Comparison of ENCODE assay signal across 2 cellular contexts in the genomic region with DNA sequence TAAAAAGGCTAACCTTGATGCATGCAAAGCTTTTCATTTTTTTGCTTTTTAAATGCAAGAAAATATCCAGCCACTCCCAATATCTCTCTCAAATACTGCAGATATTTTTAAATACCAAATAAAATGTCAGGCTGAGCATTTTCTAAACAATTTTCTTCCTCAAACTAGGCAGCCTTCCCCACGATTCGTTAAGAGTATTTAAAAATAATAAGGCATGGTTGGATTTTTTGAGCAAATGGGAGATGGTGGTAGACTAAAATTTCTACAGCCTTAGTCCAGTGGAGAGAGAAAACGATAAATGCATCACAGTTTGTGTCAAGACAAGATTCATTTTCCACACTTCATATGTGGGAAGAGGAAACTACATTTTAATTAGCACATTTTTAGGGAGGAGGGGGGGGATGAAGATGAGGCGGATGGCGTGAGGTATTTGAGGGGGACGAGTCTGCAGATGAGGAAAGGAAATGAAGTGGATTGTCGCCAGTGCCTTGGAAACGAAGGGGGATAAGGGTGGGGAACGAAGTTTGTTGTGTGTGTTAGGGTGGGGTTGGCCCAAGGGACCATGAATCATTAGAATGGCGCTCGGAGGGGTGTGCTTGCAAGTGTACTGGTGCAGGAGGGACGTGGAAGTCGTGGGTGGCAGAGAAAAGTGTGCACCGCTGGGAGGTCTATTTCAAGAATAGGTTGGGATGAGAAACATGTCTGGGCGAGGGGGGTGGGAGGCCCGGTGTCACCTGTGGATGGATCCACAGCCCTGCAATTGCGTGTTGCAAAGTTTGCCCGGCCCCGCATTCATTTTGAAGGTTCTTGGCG.
TF ChIP-seq lines count a peak whose summit lies in the region.

No MANE protein-coding gene starts in this region.

TF ChIP-seq in A549, 52 proteins besides CTCF, POLR2A, EP300 and RAD21:
- TF ChIP-seq CBX8 (IDR thresholded peaks at IDR 0.05), result no peak
- TF ChIP-seq KDM5A (IDR thresholded peaks at IDR 0.05), result no peak
- TF ChIP-seq RFX5 (IDR thresholded peaks at IDR 0.05), result no peak
- TF ChIP-seq, protein P1, sequence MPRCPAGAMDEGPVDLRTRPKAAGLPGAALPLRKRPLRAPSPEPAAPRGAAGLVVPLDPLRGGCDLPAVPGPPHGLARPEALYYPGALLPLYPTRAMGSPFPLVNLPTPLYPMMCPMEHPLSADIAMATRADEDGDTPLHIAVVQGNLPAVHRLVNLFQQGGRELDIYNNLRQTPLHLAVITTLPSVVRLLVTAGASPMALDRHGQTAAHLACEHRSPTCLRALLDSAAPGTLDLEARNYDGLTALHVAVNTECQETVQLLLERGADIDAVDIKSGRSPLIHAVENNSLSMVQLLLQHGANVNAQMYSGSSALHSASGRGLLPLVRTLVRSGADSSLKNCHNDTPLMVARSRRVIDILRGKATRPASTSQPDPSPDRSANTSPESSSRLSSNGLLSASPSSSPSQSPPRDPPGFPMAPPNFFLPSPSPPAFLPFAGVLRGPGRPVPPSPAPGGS (IDR thresholded peaks at IDR 0.05), result no peak
- no peak for TF ChIP-seq RARB (CRISPR knock-in tag; IDR thresholded peaks at IDR 0.05)
- no peak for TF ChIP-seq CHD4 (IDR thresholded peaks at IDR 0.05; ENCODE audit: borderline replicate concordance)
- no peak for TF ChIP-seq MAZ (IDR thresholded peaks at IDR 0.05; ENCODE audit: borderline replicate concordance, low read depth, low read length)
- TF ChIP-seq SREBF2 (IDR thresholded peaks at IDR 0.05), result no peak
- no peak for TF ChIP-seq NR3C1 (IDR thresholded peaks at IDR 0.05)
- TF ChIP-seq EHMT2 (IDR thresholded peaks at IDR 0.05; ENCODE audit: low read depth), result no peak

TF ChIP-seq in HCT116, 20 proteins besides CTCF, POLR2A, EP300 and RAD21:
- TF ChIP-seq, protein P2, sequence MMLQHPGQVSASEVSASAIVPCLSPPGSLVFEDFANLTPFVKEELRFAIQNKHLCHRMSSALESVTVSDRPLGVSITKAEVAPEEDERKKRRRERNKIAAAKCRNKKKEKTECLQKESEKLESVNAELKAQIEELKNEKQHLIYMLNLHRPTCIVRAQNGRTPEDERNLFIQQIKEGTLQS (IDR thresholded peaks at IDR 0.05), result no peak
- TF ChIP-seq ZNF274 (IDR thresholded peaks at IDR 0.05; ENCODE audit: low read depth, low read length) (no peak), CEBPB (IDR thresholded peaks at IDR 0.05; ENCODE audit: low read depth) (no peak), FOSL1 (IDR thresholded peaks at IDR 0.05; ENCODE audit: low read depth) (no peak), EGR1 (IDR thresholded peaks at IDR 0.05; ENCODE audit: low read depth) (no peak), JUND (IDR thresholded peaks at IDR 0.05) (no peak), SP1 (IDR thresholded peaks at IDR 0.05; ENCODE audit: low read depth) (no peak), CBX3 (IDR thresholded peaks at IDR 0.05; ENCODE audit: low read depth) (no peak), EZH2 (IDR thresholded peaks at IDR 0.05) (no peak), ELF1 (IDR thresholded peaks at IDR 0.05; ENCODE audit: borderline replicate concordance, low read depth) (no peak), ZFX (IDR thresholded peaks at IDR 0.05) (no peak), TCF7L2 (IDR thresholded peaks at IDR 0.05; ENCODE audit: borderline replicate concordance, extremely low read depth, insufficient read depth, insufficient read length) (no peak), POLR2AphosphoS5 (IDR thresholded peaks at IDR 0.05; ENCODE audit: low read depth, low read length) (no peak), SRF (IDR thresholded peaks at IDR 0.05; ENCODE audit: low read depth) (no peak), SIN3A (IDR thresholded peaks at IDR 0.05; ENCODE audit: low read depth) (no peak), EZH2phosphoT487 (IDR thresholded peaks at IDR 0.05; ENCODE audit: borderline replicate concordance) (no peak)
- TF ChIP-seq, protein P3, sequence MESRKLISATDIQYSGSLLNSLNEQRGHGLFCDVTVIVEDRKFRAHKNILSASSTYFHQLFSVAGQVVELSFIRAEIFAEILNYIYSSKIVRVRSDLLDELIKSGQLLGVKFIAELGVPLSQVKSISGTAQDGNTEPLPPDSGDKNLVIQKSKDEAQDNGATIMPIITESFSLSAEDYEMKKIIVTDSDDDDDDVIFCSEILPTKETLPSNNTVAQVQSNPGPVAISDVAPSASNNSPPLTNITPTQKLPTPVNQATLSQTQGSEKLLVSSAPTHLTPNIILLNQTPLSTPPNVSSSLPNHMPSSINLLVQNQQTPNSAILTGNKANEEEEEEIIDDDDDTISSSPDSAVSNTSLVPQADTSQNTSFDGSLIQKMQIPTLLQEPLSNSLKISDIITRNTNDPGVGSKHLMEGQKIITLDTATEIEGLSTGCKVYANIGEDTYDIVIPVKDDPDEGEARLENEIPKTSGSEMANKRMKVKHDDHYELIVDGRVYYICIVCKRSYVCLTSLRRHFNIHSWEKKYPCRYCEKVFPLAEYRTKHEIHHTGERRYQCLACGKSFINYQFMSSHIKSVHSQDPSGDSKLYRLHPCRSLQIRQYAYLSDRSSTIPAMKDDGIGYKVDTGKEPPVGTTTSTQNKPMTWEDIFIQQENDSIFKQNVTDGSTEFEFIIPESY (IDR thresholded peaks at IDR 0.05; ENCODE audit: extremely low read depth, insufficient replicate concordance, low read length), result no peak
- TF ChIP-seq, protein P4, sequence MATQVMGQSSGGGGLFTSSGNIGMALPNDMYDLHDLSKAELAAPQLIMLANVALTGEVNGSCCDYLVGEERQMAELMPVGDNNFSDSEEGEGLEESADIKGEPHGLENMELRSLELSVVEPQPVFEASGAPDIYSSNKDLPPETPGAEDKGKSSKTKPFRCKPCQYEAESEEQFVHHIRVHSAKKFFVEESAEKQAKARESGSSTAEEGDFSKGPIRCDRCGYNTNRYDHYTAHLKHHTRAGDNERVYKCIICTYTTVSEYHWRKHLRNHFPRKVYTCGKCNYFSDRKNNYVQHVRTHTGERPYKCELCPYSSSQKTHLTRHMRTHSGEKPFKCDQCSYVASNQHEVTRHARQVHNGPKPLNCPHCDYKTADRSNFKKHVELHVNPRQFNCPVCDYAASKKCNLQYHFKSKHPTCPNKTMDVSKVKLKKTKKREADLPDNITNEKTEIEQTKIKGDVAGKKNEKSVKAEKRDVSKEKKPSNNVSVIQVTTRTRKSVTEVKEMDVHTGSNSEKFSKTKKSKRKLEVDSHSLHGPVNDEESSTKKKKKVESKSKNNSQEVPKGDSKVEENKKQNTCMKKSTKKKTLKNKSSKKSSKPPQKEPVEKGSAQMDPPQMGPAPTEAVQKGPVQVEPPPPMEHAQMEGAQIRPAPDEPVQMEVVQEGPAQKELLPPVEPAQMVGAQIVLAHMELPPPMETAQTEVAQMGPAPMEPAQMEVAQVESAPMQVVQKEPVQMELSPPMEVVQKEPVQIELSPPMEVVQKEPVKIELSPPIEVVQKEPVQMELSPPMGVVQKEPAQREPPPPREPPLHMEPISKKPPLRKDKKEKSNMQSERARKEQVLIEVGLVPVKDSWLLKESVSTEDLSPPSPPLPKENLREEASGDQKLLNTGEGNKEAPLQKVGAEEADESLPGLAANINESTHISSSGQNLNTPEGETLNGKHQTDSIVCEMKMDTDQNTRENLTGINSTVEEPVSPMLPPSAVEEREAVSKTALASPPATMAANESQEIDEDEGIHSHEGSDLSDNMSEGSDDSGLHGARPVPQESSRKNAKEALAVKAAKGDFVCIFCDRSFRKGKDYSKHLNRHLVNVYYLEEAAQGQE (IDR thresholded peaks at IDR 0.05; ENCODE audit: low read depth), result no peak
